In genomic region chr2:194819367-194819766, GRCh38 we compare ENCODE assay signal across 1 cellular context.
TF ChIP-seq lines count a peak whose summit lies in the region.

No MANE protein-coding gene starts in this region.

TF ChIP-seq in SK-N-SH, 30 proteins besides CTCF, POLR2A, EP300 and RAD21 (continued from another document):
- TF ChIP-seq REST (IDR thresholded peaks at IDR 0.05; ENCODE audit: low read depth, low read length) (no peak), SMC3 (IDR thresholded peaks at IDR 0.05; ENCODE audit: low read depth, low read length) (no peak)
